22 cellular contexts compared by ENCODE assay signal in genomic region chr2:218809515-218809914, GRCh38. TPM values are rescaled to one million over a fixed set of nuclear protein-coding genes. Genes with fewer than 3 reads are reported as not detected.
DNase-seq lines count a peak whose midpoint lies in the region; ATAC-seq and TF ChIP-seq lines count a peak whose summit lies in the region.
"Had no signal": no experiment of that assay in that cellular context is flagged by ENCODE, and none has a peak within 500 bp of the region (broad histone marks: within the 10 kb centered on the region; RNA-seq: fewer than 3 reads in every experiment).

No MANE protein-coding gene starts in this region.

- intact Hi-C loops in IMR-90 (cut with micrococcal nuclease) (loop anchor here (5.0 kb wide), 1 partner anchor 77 kb away; no protein-coding TSS in a partner anchor), ascending aorta (cut with DNase I) (loop anchor here (5.0 kb wide), 1 partner anchor 38 kb away; no protein-coding TSS in a partner anchor)

- no peaks in the 10 kb centered on the region; a peak in 1 of 4 replicates for H3K79me1 ChIP-seq in IMR-90 (ENCODE audit: low read depth in 1 of 2, low read length in 2 of 2)

- H3K36me3 ChIP-seq in H7 (replicated peaks; ENCODE audit: control insufficient read depth, insufficient read depth, low read length): no peaks in the 10 kb centered on the region
- H3K36me3 ChIP-seq in IMR-90 (ENCODE audit: control insufficient read depth, insufficient read depth, low read length): peaks cover 17% of the 10 kb centered on the region
- H3K36me3 ChIP-seq in ascending aorta: peaks cover 25 to 26% of the 10 kb centered on the region in 2 donors

- H3K27ac ChIP-seq in IMR-90 (ENCODE audit: insufficient read depth, low read length): no peak overlapping the region
- no peak overlapping the region for H3K27ac ChIP-seq in ascending aorta
- H3K27ac ChIP-seq: GM23248 had no signal

- H3K4ac ChIP-seq in IMR-90 (ENCODE audit: low read depth, low read length): peak overlapping the region; percentile 34; the same call in 1 of the 2 replicates

- TF ChIP-seq RAD21 in IMR-90 (IDR thresholded peaks at IDR 0.05; ENCODE audit: low read length): no peak

- H3K4me1 Mint-ChIP-seq in osteocyte (ENCODE audit: unreplicated experiment): peaks cover 19% of the 10 kb centered on the region

- H3K36me3 Mint-ChIP-seq in osteocyte (ENCODE audit: unreplicated experiment): peaks cover 1% of the 10 kb centered on the region
- H3K36me3 Mint-ChIP-seq: CD4-positive, alpha-beta memory T cell had no signal

- POLR2A ChIA-PET in IMR-90 (lab: Charles Lee; ENCODE audit: unreplicated experiment): no interaction called here

- no peaks in the 10 kb centered on the region for H3K9me3 Mint-ChIP-seq in osteocyte (ENCODE audit: unreplicated experiment)

- H4K20me1 ChIP-seq in IMR-90 (ENCODE audit: insufficient read depth, low read length): no peaks in the 10 kb centered on the region

- H3K27me3 Mint-ChIP-seq in osteocyte (ENCODE audit: unreplicated experiment): peaks cover 6% of the 10 kb centered on the region

- ATAC-seq in IMR-90 (ENCODE audit: low read depth) (no peak), GM21786 (IDR thresholded peaks at IDR 0.05; ENCODE audit: unreplicated experiment) (no peak)
- ATAC-seq: HCT116 had no signal

- no peak overlapping the region; the same call in 1 of the 2 replicates for H3K18ac ChIP-seq in IMR-90 (ENCODE audit: low read depth, low read length)

- H3K27ac Mint-ChIP-seq in osteocyte (ENCODE audit: unreplicated experiment): no peak overlapping the region
- H3K27ac Mint-ChIP-seq: CD4-positive, alpha-beta memory T cell; H9 had no signal

- H4K91ac ChIP-seq in IMR-90 (ENCODE audit: insufficient read depth, low read depth, low read length): no peak overlapping the region

- CTCF ChIA-PET in IMR-90 (lab: Yijun Ruan, JAX): interaction anchor here (1.4 to 1.8 kb wide), 2 partner anchors 38 to 99 kb away, joined by 4 to 5 read pairs; partner anchors contain the start of gene TTLL4

- peak overlapping the region; percentile 58 for H2AK5ac ChIP-seq in IMR-90 (ENCODE audit: low read depth, low read length)

- no peak overlapping the region for H3K4me2 ChIP-seq in IMR-90 (ENCODE audit: low read depth, low read length)

- no peak for TF ChIP-seq POLR2A in IMR-90 (IDR thresholded peaks at IDR 0.05; ENCODE audit: low read depth, low read length)

- H2AFZ ChIP-seq in IMR-90 (replicated peaks; ENCODE audit: low read length, poor library complexity): no peak overlapping the region
- H2AFZ ChIP-seq: GM23248 had no signal

- H3K4me3 ChIP-seq in H7 (ENCODE audit: insufficient read depth, low read depth, low read length) (no peak overlapping the region), IMR-90 (ENCODE audit: insufficient read depth, low read depth, low read length) (no peak overlapping the region), ascending aorta (no peak overlapping the region)
- H3K4me3 ChIP-seq: GM23248 had no signal

- H3K14ac ChIP-seq in IMR-90 (replicated peaks; ENCODE audit: low read depth, low read length): no peak overlapping the region

- peaks cover 3% of the 10 kb centered on the region for H3K4me1 ChIP-seq in IMR-90 (ENCODE audit: control insufficient read depth, insufficient read depth, low read length)
- H3K4me1 ChIP-seq in ascending aorta: peaks cover 4 to 23% of the 10 kb centered on the region in 2 donors

- H2BK120ac ChIP-seq in IMR-90 (ENCODE audit: low read depth, low read length): no peak overlapping the region

- no peak overlapping the region for H2BK15ac ChIP-seq in IMR-90 (ENCODE audit: low read depth, low read length)

- no TSS peak for BruUV-seq in IMR-90 (replicated peaks; lab: Mats Ljungman, UMichigan)

- H2BK5ac ChIP-seq in IMR-90 (ENCODE audit: low read depth, low read length, poor library complexity, severe bottlenecking): no peak overlapping the region

- in situ Hi-C loops in IMR-90 (cut with MboI; ENCODE audit: low sequenced_read_pairs): no loop called here

- H3K23ac ChIP-seq in IMR-90 (ENCODE audit: low read depth, low read length): no peak overlapping the region

- H4K8ac ChIP-seq in IMR-90 (ENCODE audit: low read depth in 2 of 2, low read length in 2 of 2): no peak overlapping the region

- 100% methylated on average over 5 of the region's 12 CpGs; no CpG with 5 or more reads in 1 of the 2 experiments for WGBS in IMR-90 (ENCODE audit: extremely low coverage in 2 of 2, insufficient read length in 1 of 2), 2 experiments

- no peak overlapping the region for H2AK9ac ChIP-seq in IMR-90 (replicated peaks; ENCODE audit: low read depth, low read length, poor library complexity)

- H4K5ac ChIP-seq in IMR-90 (ENCODE audit: low read depth, low read length): no peak overlapping the region; the same call in 1 of the 2 replicates

- H3K56ac ChIP-seq in IMR-90 (ENCODE audit: extremely low read depth, insufficient read depth, low read length): no peak overlapping the region

- no peak for TF ChIP-seq CTCF in IMR-90 (conservative IDR thresholded peaks at IDR 0.05; ENCODE audit: low read depth, low read length)
- no peak for TF ChIP-seq CTCF in osteocyte (IDR thresholded peaks at IDR 0.05)
- TF ChIP-seq CTCF in ascending aorta (IDR thresholded peaks at IDR 0.05): no peak

- no peak overlapping the region for H3K4me3 Mint-ChIP-seq in osteocyte (ENCODE audit: unreplicated experiment)
- H3K4me3 Mint-ChIP-seq: CD4-positive, alpha-beta memory T cell; H9 had no signal

- dilution Hi-C loops in IMR-90 (cut with HindIII; ENCODE audit: low sequenced_read_pairs, unreplicated experiment): no loop called here

- no peak overlapping the region for H3K9ac ChIP-seq in IMR-90 (ENCODE audit: low read depth, low read length)
- H3K9ac ChIP-seq: GM23248 had no signal

- peak overlapping the region; percentile 14; the same call in 1 of the 2 replicates for H2BK20ac ChIP-seq in IMR-90 (ENCODE audit: low read depth, low read length)

- DNase-seq in H7: peak; percentile 6
- no peak for DNase-seq in IMR-90
- DNase-seq in osteocyte (ENCODE audit: extremely low spot score, unreplicated experiment): peak; percentile 53
- no peak for DNase-seq in ascending aorta (ENCODE audit: low spot score in 2 of 2)
- DNase-seq in NCI-H2196 treated with DMSO at 0.1 percent for 48 hours (lab: John Stamatoyannopoulos, UW; ENCODE audit: unreplicated experiment): no peak
- DNase-seq: C1 segment of cervical spinal cord; Calu3; CD4-positive, alpha-beta memory T cell; COR-L47; DMS53; DMS79 treated with DMSO at 0.1 percent for 48 hours; GF-D8; GM23248; H9 had no signal

- H3K27me3 ChIP-seq in H7 (ENCODE audit: control insufficient read depth, insufficient read depth, low read length) (no peaks in the 10 kb centered on the region), IMR-90 (ENCODE audit: control insufficient read depth, insufficient read depth, low read length) (no peaks in the 10 kb centered on the region), ascending aorta (no peaks in the 10 kb centered on the region)

- peaks cover 5% of the 10 kb centered on the region; the same call in 1 of the 2 replicates for H3K9me1 ChIP-seq in IMR-90 (ENCODE audit: insufficient read depth, low read length)

- H3K9me3 ChIP-seq in IMR-90 (ENCODE audit: control insufficient read depth, insufficient read depth, low read length) (no peaks in the 10 kb centered on the region), ascending aorta (no peaks in the 10 kb centered on the region)

TF ChIP-seq in IMR-90, 13 proteins besides CTCF, POLR2A, EP300 and RAD21:
- TF ChIP-seq MAFK (IDR thresholded peaks at IDR 0.05; ENCODE audit: low read depth, low read length) (no peak), RCOR1 (IDR thresholded peaks at IDR 0.05; ENCODE audit: insufficient replicate concordance, low read length) (no peak), FOS (IDR thresholded peaks at IDR 0.05; ENCODE audit: low read depth, low read length) (no peak), CHD1 (IDR thresholded peaks at IDR 0.05; ENCODE audit: low read depth, low read length) (no peak), ELK1 (IDR thresholded peaks at IDR 0.05; ENCODE audit: borderline replicate concordance, low read depth, low read length) (no peak)

RNA-seq across cellular contexts. Expression of gene PRKAG3, which starts 22.1 kb away (rescaled TPM):
- not detected in 2 replicates for total RNA-seq in H7 (2014; rRNA removed; shearing (Covaris generic))
- not detected in 2 replicates for total RNA-seq in IMR-90 (2012; rRNA removed)
- polyA plus RNA-seq in IMR-90 (2012; rRNA removed): not detected in 2 replicates
- not detected in 2 replicates for polyA plus RNA-seq in IMR-90 (2012; cell fraction: cytosol; rRNA removed)
- polyA plus RNA-seq in IMR-90 (2012; cell fraction: nucleus; rRNA removed; ENCODE audit: low replicate concordance): not detected in 2 replicates
- not detected in 2 replicates for total RNA-seq in osteocyte
- total RNA-seq in ascending aorta: not detected
- total RNA-seq: A172; A673; Calu3; CD4-positive, alpha-beta memory T cell; Daoy; G401; GM23248; H1; H9 had no signal
- polyA plus RNA-seq: BJ; CD4-positive, alpha-beta memory T cell; GM23248; H1 had no signal

RNA-seq across cellular contexts. Expression of gene CYP27A1, which starts 27.6 kb away (rescaled TPM):
- 14.3 and 15.4 TPM in 2 replicates for total RNA-seq in H7 (2014; rRNA removed; shearing (Covaris generic))
- total RNA-seq in IMR-90 (2012; rRNA removed) (4.2 and 5.2 TPM in 2 replicates), osteocyte (3.2 and 4.1 TPM in 2 replicates), ascending aorta (53.1 TPM)
- polyA plus RNA-seq in IMR-90 (2012; rRNA removed): 4.5 and 5.3 TPM in 2 replicates
- polyA plus RNA-seq in IMR-90 (2012; cell fraction: cytosol; rRNA removed): 10.6 and 10.9 TPM in 2 replicates
- polyA plus RNA-seq in IMR-90 (2012; cell fraction: nucleus; rRNA removed; ENCODE audit: low replicate concordance): 8.2 and 11.4 TPM in 2 replicates
- total RNA-seq: G401 had no signal

RNA-seq across cellular contexts. Expression of gene WNT6, which starts 50.1 kb away (rescaled TPM):
- not detected in 2 replicates for total RNA-seq in H7 (2014; rRNA removed; shearing (Covaris generic))
- total RNA-seq in IMR-90 (2012; rRNA removed): not detected in 2 replicates
- not detected in 2 replicates for polyA plus RNA-seq in IMR-90 (2012; rRNA removed)
- polyA plus RNA-seq in IMR-90 (2012; cell fraction: cytosol; rRNA removed): not detected in 2 replicates
- polyA plus RNA-seq in IMR-90 (2012; cell fraction: nucleus; rRNA removed; ENCODE audit: low replicate concordance): not detected in 2 replicates
- 0.42 and 0.64 TPM in 2 replicates for total RNA-seq in osteocyte
- total RNA-seq in ascending aorta: 1.2 TPM
- total RNA-seq: A172, A673, Calu3, GM23248, H1, H9 had no signal
- polyA plus RNA-seq: BJ; CD4-positive, alpha-beta memory T cell; GM23248; H1 had no signal

Comparison
In these comparisons a context has a peak if more than half of its experiments do, and no peak if none do; other contexts are left out.
1. DNase-seq: peak in H7 (single experiment) and osteocyte (single experiment); none in IMR-90 (single experiment), ascending aorta (0 of 2) and NCI-H2196 treated with DMSO at 0.1 percent for 48 hours (single experiment).